In genomic region chr22:15761151-15761777, GRCh38 we compare ENCODE assay signal across 8 cellular contexts.
DNase-seq lines count a peak whose midpoint lies in the region; ATAC-seq, FAIRE-seq and TF ChIP-seq lines count a peak whose summit lies in the region.
"Not testable (repeated sequence)": the region's sequence is repeated elsewhere in the genome, so short reads cannot be mapped to it uniquely, and the experiment has no call there.

No MANE protein-coding gene starts in this region.

- in situ Hi-C loops in HepG2 (cut with HindIII; ENCODE audit: extremely low pct_ligation_motif_present, low pct_unique_long_range_greater_than_20kb), result not testable (repeated sequence)

- WGBS in HepG2 (ENCODE audit: low lambda C conversion rate), result 48% methylated on average over 21 of the region's 30 CpGs

- H3K9me3 Mint-ChIP-seq in activated naive CD4-positive, alpha-beta T cell treated with anti-CD3 and anti-CD28 coated beads for 36 hours; natural killer cell treated with Interleukin-12 subunit alpha and Interleukin-12 subunit beta and Interleukin-15 and Interleukin-18, amount 100 ng/mL, for 72 hours; stimulated activated effector memory CD8-positive, alpha-beta T cell treated with anti-CD3 and anti-CD28 coated beads, Interleukin-12 subunit alpha, Interleukin-12 subunit beta, amount 100 ng/mL, for 72 hours: not testable (repeated sequence)

- TF ChIP-seq CTCF in coronary artery (IDR thresholded peaks at IDR 0.05); HepG2 (CRISPR knock-in tag; IDR thresholded peaks at IDR 0.05); upper lobe of right lung (IDR thresholded peaks at IDR 0.05): not testable (repeated sequence)

- ATAC-seq in HepG2 (peak; percentile 60), upper lobe of right lung (peak; percentile 70)
- peak; percentile 54 to 61 for ATAC-seq in natural killer cell treated with Interleukin-12 subunit alpha and Interleukin-12 subunit beta and Interleukin-15 and Interleukin-18, amount 100 ng/mL, for 72 hours
- ATAC-seq in stimulated activated effector memory CD8-positive, alpha-beta T cell treated with anti-CD3 and anti-CD28 coated beads, Interleukin-12 subunit alpha, Interleukin-12 subunit beta, amount 100 ng/mL, for 72 hours, result peak; percentile 61

- TF ChIP-seq RAD21 in HepG2 (CRISPR knock-in tag; IDR thresholded peaks at IDR 0.05), result not testable (repeated sequence)

- CTCF ChIA-PET in activated naive CD4-positive, alpha-beta T cell treated with anti-CD3 and anti-CD28 coated beads for 36 hours (lab: Charles Lee); HepG2 (lab: Yijun Ruan, JAX; ENCODE audit: low intra/inter-chr PET ratio, low total read pairs): not testable (repeated sequence)

- H3K9me3 ChIP-seq in HepG2 (ENCODE audit: low read length); upper lobe of right lung: not testable (repeated sequence)

- DNase-seq in RPMI7951 (ENCODE audit: low read depth) (peak; percentile 58), coronary artery (ENCODE audit: low spot score) (peak; percentile 49), cardiac septum (ENCODE audit: low spot score) (peak; percentile 74)
- DNase-seq in activated naive CD4-positive, alpha-beta T cell treated with anti-CD3 and anti-CD28 coated beads for 36 hours, result peak; percentile 4
- not testable (repeated sequence) for DNase-seq in HepG2 (ENCODE audit: low spot score); stimulated activated effector memory CD8-positive, alpha-beta T cell treated with anti-CD3 and anti-CD28 coated beads, Interleukin-12 subunit alpha, Interleukin-12 subunit beta, amount 100 ng/mL, for 72 hours (ENCODE audit: low spot score in 2 of 2); upper lobe of right lung
- peak; percentile 59 for DNase-seq in natural killer cell treated with Interleukin-12 subunit alpha and Interleukin-12 subunit beta and Interleukin-15 and Interleukin-18, amount 100 ng/mL, for 72 hours (ENCODE audit: low spot score)

- TF ChIP-seq EP300 in HepG2 (IDR thresholded peaks at IDR 0.05; ENCODE audit: low read depth in 2 of 2, low read length in 2 of 2); HepG2 (CRISPR knock-in tag; IDR thresholded peaks at IDR 0.05; ENCODE audit: borderline replicate concordance): not testable (repeated sequence)

- not testable (repeated sequence) for H4K20me1 ChIP-seq in HepG2 (ENCODE audit: insufficient read depth, low read length)

- not testable (repeated sequence) for H3K9ac ChIP-seq in HepG2 (ENCODE audit: insufficient read depth, low read depth, low read length)

- not testable (repeated sequence) for H3K79me2 ChIP-seq in HepG2 (ENCODE audit: insufficient read depth, low read length)

- not testable (repeated sequence) for H3K36me3 Mint-ChIP-seq in activated naive CD4-positive, alpha-beta T cell treated with anti-CD3 and anti-CD28 coated beads for 36 hours (ENCODE audit: low read depth); natural killer cell treated with Interleukin-12 subunit alpha and Interleukin-12 subunit beta and Interleukin-15 and Interleukin-18, amount 100 ng/mL, for 72 hours; stimulated activated effector memory CD8-positive, alpha-beta T cell treated with anti-CD3 and anti-CD28 coated beads, Interleukin-12 subunit alpha, Interleukin-12 subunit beta, amount 100 ng/mL, for 72 hours

- H3K27ac ChIP-seq in coronary artery; HepG2 (ENCODE audit: extremely low read length, insufficient read depth, low read length); upper lobe of right lung: not testable (repeated sequence)

- H3K4me1 Mint-ChIP-seq in activated naive CD4-positive, alpha-beta T cell treated with anti-CD3 and anti-CD28 coated beads for 36 hours (ENCODE audit: low read depth); natural killer cell treated with Interleukin-12 subunit alpha and Interleukin-12 subunit beta and Interleukin-15 and Interleukin-18, amount 100 ng/mL, for 72 hours (ENCODE audit: low read depth in 2 of 2); stimulated activated effector memory CD8-positive, alpha-beta T cell treated with anti-CD3 and anti-CD28 coated beads, Interleukin-12 subunit alpha, Interleukin-12 subunit beta, amount 100 ng/mL, for 72 hours: not testable (repeated sequence)

- not testable (repeated sequence) for H3K4me3 ChIP-seq in coronary artery; HepG2 (replicated peaks in 1 of 3; ENCODE audit: insufficient read depth in 1 of 3, low read depth in 2 of 3, low read length in 3 of 3); upper lobe of right lung

- not testable (repeated sequence) for BruUV-seq in HepG2 (replicated peaks; lab: Mats Ljungman, UMichigan)

- not testable (repeated sequence) for FAIRE-seq in HepG2 (lab: Jason Lieb, UNC)

- not testable (repeated sequence) for H2AFZ ChIP-seq in HepG2 (ENCODE audit: low read length)

- intact Hi-C loops in activated naive CD4-positive, alpha-beta T cell treated with anti-CD3 and anti-CD28 coated beads for 36 hours (cut with micrococcal nuclease); cardiac septum (cut with DNase I); HepG2 (cut with micrococcal nuclease; ENCODE audit: unreplicated experiment); upper lobe of right lung (cut with DNase I): not testable (repeated sequence)

- not testable (repeated sequence) for H3K4me2 ChIP-seq in HepG2 (ENCODE audit: low read depth, low read length)

- H3K4me3 Mint-ChIP-seq in activated naive CD4-positive, alpha-beta T cell treated with anti-CD3 and anti-CD28 coated beads for 36 hours; natural killer cell treated with Interleukin-12 subunit alpha and Interleukin-12 subunit beta and Interleukin-15 and Interleukin-18, amount 100 ng/mL, for 72 hours; stimulated activated effector memory CD8-positive, alpha-beta T cell treated with anti-CD3 and anti-CD28 coated beads, Interleukin-12 subunit alpha, Interleukin-12 subunit beta, amount 100 ng/mL, for 72 hours: not testable (repeated sequence)

- POLR2A ChIA-PET in HepG2 (lab: Yijun Ruan, JAX), result not testable (repeated sequence)

- H3K27ac Mint-ChIP-seq in activated naive CD4-positive, alpha-beta T cell treated with anti-CD3 and anti-CD28 coated beads for 36 hours; natural killer cell treated with Interleukin-12 subunit alpha and Interleukin-12 subunit beta and Interleukin-15 and Interleukin-18, amount 100 ng/mL, for 72 hours; stimulated activated effector memory CD8-positive, alpha-beta T cell treated with anti-CD3 and anti-CD28 coated beads, Interleukin-12 subunit alpha, Interleukin-12 subunit beta, amount 100 ng/mL, for 72 hours: not testable (repeated sequence)

- not testable (repeated sequence) for TF ChIP-seq POLR2A in HepG2 (IDR thresholded peaks at IDR 0.05; ENCODE audit: insufficient read depth in 1 of 2, low read depth in 2 of 2, low read length in 2 of 2)

- H3K36me3 ChIP-seq in HepG2 (replicated peaks in 1 of 2; ENCODE audit: control insufficient read depth in 1 of 2, insufficient read depth in 2 of 2, low read length in 2 of 2); upper lobe of right lung: not testable (repeated sequence)

- H3K27me3 Mint-ChIP-seq in activated naive CD4-positive, alpha-beta T cell treated with anti-CD3 and anti-CD28 coated beads for 36 hours (ENCODE audit: low read depth); natural killer cell treated with Interleukin-12 subunit alpha and Interleukin-12 subunit beta and Interleukin-15 and Interleukin-18, amount 100 ng/mL, for 72 hours: not testable (repeated sequence)

- H3K4me1 ChIP-seq in HepG2 (ENCODE audit: insufficient read depth, low read length); upper lobe of right lung: not testable (repeated sequence)

- not testable (repeated sequence) for H3K27me3 ChIP-seq in HepG2 (ENCODE audit: control insufficient read depth in 1 of 2, insufficient read depth in 2 of 2, low read length in 2 of 2); upper lobe of right lung
